Comparison of ENCODE assay signal across 8 cellular contexts in the genomic region with DNA sequence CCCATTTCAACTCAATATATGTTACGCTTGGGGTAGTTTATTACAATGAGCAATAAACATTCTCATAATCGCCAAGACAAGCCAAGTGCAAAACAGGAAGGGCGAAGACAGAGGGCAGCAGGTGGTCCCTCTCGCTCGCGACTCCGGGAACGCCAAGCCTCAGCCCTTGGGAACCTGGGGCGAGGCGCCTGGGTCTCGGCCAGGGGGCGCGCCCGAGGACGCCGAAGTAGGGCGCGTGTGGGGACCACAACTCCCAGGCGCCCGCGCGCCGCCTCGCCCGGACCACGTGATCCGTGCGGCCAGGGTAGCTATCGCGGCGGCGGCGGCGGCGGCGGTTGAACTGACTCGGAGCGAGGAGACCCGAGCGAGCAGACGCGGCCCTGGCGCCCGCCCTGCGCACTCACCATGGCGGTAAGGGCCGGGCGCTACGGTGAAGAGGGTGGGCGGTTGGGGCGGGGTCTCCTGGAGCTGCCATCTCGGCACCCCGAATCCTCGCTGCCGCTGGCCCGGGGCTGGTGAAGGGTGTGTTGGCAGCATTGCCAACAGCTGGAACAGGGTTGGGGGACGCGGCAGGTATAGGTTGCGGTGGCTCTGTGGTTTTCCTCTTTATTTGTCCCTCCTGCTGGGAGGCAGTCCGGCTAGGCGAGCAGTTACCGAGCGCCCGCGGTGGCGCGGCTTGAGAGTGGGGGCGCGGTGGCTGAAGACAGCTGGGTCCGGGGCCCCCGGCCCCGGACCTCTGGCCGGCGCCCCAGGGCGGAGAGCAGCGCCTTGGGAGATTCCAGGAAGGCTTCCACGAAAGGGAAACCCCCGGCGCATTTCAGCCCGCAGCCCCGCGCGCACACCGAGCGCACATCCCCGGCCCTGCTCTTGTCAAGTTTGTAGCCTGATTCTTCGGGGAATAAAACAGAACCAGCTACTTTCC. TPM values are rescaled to one million over a fixed set of nuclear protein-coding genes. Genes with fewer than 3 reads are reported as not detected.
DNase-seq lines count a peak whose midpoint lies in the region; ATAC-seq and TF ChIP-seq lines count a peak whose summit lies in the region.

A gene with protein sequence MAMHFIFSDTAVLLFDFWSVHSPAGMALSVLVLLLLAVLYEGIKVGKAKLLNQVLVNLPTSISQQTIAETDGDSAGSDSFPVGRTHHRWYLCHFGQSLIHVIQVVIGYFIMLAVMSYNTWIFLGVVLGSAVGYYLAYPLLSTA (plus strand): TSS at position 338 of the 922 bp plus-strand sequence. CDS start 68 bp downstream, at position 406.

- peaks cover under 1% of the 10 kb centered on the region for H3K4me1 Mint-ChIP-seq in neural progenitor cell

- no peaks in the 10 kb centered on the region for H3K79me2 ChIP-seq in neural progenitor cell (ENCODE audit: low read depth)

- ATAC-seq in GM21825 (IDR thresholded peaks at IDR 0.05; ENCODE audit: unreplicated experiment) (peak; percentile 96), RWPE2 (ENCODE audit: low read depth) (peak; percentile 80), foreskin keratinocyte (peak; percentile 68)

- peak within 1 kb of the TSS; percentile 84 for H3K4me3 Mint-ChIP-seq in neural progenitor cell

- H3K27me3 ChIP-seq in RWPE2 (ENCODE audit: insufficient read depth, poor library complexity, severe bottlenecking) (no peaks in the 10 kb centered on the region), foreskin keratinocyte (peaks cover 2% of the 10 kb centered on the region), neural progenitor cell (peaks cover 36% of the 10 kb centered on the region), stomach smooth muscle (ENCODE audit: control insufficient read depth in 1 of 2, insufficient read depth in 2 of 2, low read length in 2 of 2) (no peaks in the 10 kb centered on the region)

- H2AFZ ChIP-seq in neural progenitor cell (replicated peaks) = peak within 1 kb of the TSS; percentile 93

- no peaks in the 10 kb centered on the region for H3K9me3 Mint-ChIP-seq in neural progenitor cell

- H4K20me1 ChIP-seq in neural progenitor cell (ENCODE audit: low read depth) = no peaks in the 10 kb centered on the region

- H3K4me2 ChIP-seq in neural progenitor cell = peak within 1 kb of the TSS; percentile 91

- H3K36me3 ChIP-seq in RWPE2 (ENCODE audit: low read depth) (0 out of 2 replicates have a peak, but pooled peaks cover 4% of the 10 kb centered on the region), neural progenitor cell (no peaks in the 10 kb centered on the region), stomach smooth muscle (ENCODE audit: control insufficient read depth in 2 of 2, insufficient read depth in 2 of 2, low read length in 2 of 2) (no peaks in the 10 kb centered on the region)

- peak; percentile 98 for DNase-seq in Daoy (ENCODE audit: low read depth)
- peak; percentile 77 to 78 for DNase-seq in Kasumi-1 (lab: John Stamatoyannopoulos, UW)
- DNase-seq in RWPE2 (ENCODE audit: low spot score) = peak; percentile 90
- peak; percentile 78 for DNase-seq in activated gamma-delta T cell treated with Interleukin-2 at 50 U/mL for 16 hours
- DNase-seq in foreskin keratinocyte = peak; percentile 46 to 70
- peak; percentile 96 for DNase-seq in neural progenitor cell (ENCODE audit: low spot score)

- peak within 1 kb of the TSS; percentile 90 for H3K27ac ChIP-seq in RWPE2 (ENCODE audit: poor library complexity, severe bottlenecking)
- peak within 1 kb of the TSS; percentile 62 for H3K27ac ChIP-seq in foreskin keratinocyte
- no peak within 1 kb of the TSS for H3K27ac ChIP-seq in neural progenitor cell
- peak within 1 kb of the TSS; percentile 41 for H3K27ac ChIP-seq in stomach smooth muscle (ENCODE audit: low read length)

- peak within 1 kb of the TSS; percentile 67 for H3K4me3 ChIP-seq in RWPE2 (ENCODE audit: severe bottlenecking)
- peak within 1 kb of the TSS; percentile 83 for H3K4me3 ChIP-seq in neural progenitor cell
- peak within 1 kb of the TSS; percentile 73 to 84 for H3K4me3 ChIP-seq in stomach smooth muscle (ENCODE audit: low read length in 2 of 2)

- H3K4me1 ChIP-seq in RWPE2 (ENCODE audit: insufficient read depth, poor library complexity, severe bottlenecking) (peaks cover 13% of the 10 kb centered on the region), foreskin keratinocyte (peaks cover 31% of the 10 kb centered on the region), neural progenitor cell (peaks cover 2% of the 10 kb centered on the region), stomach smooth muscle (ENCODE audit: control insufficient read depth, insufficient read depth, low read length) (peaks cover 18% of the 10 kb centered on the region)

- H3K27ac Mint-ChIP-seq in neural progenitor cell = no peak within 1 kb of the TSS

- H3K9ac ChIP-seq in neural progenitor cell (no peak within 1 kb of the TSS), stomach smooth muscle (ENCODE audit: low read length in 2 of 2) (peak within 1 kb of the TSS; percentile 64 to 78)

- no peaks in the 10 kb centered on the region for H3K9me3 ChIP-seq in RWPE2 (ENCODE audit: severe bottlenecking)
- H3K9me3 ChIP-seq in neural progenitor cell (ENCODE audit: low read depth) = no peaks in the 10 kb centered on the region
- H3K9me3 ChIP-seq in stomach smooth muscle (ENCODE audit: control insufficient read depth in 2 of 2, low read length in 2 of 2) = no peaks in the 10 kb centered on the region

- no peaks in the 10 kb centered on the region for H3K36me3 Mint-ChIP-seq in neural progenitor cell

- TF ChIP-seq CTCF in RWPE2 (IDR thresholded peaks at IDR 0.05; ENCODE audit: poor library complexity, severe bottlenecking) = peak; percentile 62
- peak; percentile 62 for TF ChIP-seq CTCF in foreskin keratinocyte (conservative IDR thresholded peaks at IDR 0.05)
- peak; percentile 57 for TF ChIP-seq CTCF in neural progenitor cell (IDR thresholded peaks at IDR 0.05)

- H3K27me3 Mint-ChIP-seq in neural progenitor cell (ENCODE audit: insufficient read depth, low read depth) = peaks cover 17% of the 10 kb centered on the region

- H3F3A ChIP-seq in neural progenitor cell (ENCODE audit: low read depth) = peaks cover 8% of the 10 kb centered on the region

RNA-seq across cellular contexts. Expression of the gene that starts here (rescaled TPM):
- total RNA-seq in Daoy (2014; rRNA removed; shearing (Covaris generic)) = 6.9 and 8.3 TPM in 2 replicates
- total RNA-seq in foreskin keratinocyte (57.3 and 71.2 TPM in 2 replicates), neural progenitor cell (ENCODE audit: low replicate concordance) (0.34 and 1.7 TPM in 2 replicates)
- polyA plus RNA-seq in foreskin keratinocyte = 38.0 and 58.5 TPM in 2 replicates
